ENCODE assay signal across 2 cellular contexts in the genomic region with DNA sequence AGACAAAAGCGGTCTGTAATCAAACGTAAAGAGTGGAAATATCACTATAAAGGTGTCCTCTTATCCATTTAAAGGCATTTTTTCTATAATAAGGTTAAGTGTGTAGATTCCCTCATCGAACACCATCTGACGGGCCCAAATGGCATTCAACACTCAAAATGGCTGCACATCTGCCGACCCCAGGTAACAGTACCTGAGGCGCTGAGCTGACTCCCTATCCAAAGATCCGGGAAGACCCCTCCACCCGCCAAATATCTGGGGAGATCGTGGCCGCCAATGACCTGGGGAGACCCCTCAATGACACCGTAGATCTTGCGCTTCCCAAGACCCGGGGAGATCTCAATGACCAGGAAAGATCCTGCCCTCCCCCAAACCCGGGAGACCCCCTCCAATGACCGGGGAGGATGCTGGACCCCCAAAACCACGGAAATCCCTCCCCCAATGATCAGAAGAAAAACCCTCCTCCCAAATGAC.
TF ChIP-seq lines count a peak whose summit lies in the region.

No MANE protein-coding gene starts in this region.

TF ChIP-seq in K562, 482 proteins besides CTCF, POLR2A, EP300 and RAD21:
- no peak for TF ChIP-seq ZNF57 (CRISPR knock-in tag; IDR thresholded peaks at IDR 0.05)
- no peak for TF ChIP-seq NR4A1 (CRISPR knock-in tag; IDR thresholded peaks at IDR 0.05)
- TF ChIP-seq NR4A1 (tag; IDR thresholded peaks at IDR 0.05) = no peak
- no peak for TF ChIP-seq ZNF280A (IDR thresholded peaks at IDR 0.05; ENCODE audit: low read depth, partially characterized antibody)
- TF ChIP-seq SIN3A (IDR thresholded peaks at IDR 0.05; ENCODE audit: borderline replicate concordance in 2 of 2, control insufficient read depth in 1 of 2, low read depth in 2 of 2, low read length in 2 of 2) = peak in 1 of 2 experiments; percentile 44; a peak in 1 of 4 replicates
- TF ChIP-seq KAT8 (IDR thresholded peaks at IDR 0.05; ENCODE audit: low read depth) = peak; percentile 51; the same call in 1 of the 2 replicates
- TF ChIP-seq YY1 (IDR thresholded peaks at IDR 0.05; ENCODE audit: borderline replicate concordance in 1 of 3, control insufficient read depth in 1 of 3, extremely low read depth in 1 of 3, insufficient read depth in 3 of 3, insufficient read length in 1 of 3, insufficient replicate concordance in 2 of 3, low read depth in 1 of 3, low read length in 2 of 3) = peak; percentile 62 to 94 (median 87)
- TF ChIP-seq PTRF (tag; IDR thresholded peaks at IDR 0.05) = no peak
- TF ChIP-seq, protein P1, sequence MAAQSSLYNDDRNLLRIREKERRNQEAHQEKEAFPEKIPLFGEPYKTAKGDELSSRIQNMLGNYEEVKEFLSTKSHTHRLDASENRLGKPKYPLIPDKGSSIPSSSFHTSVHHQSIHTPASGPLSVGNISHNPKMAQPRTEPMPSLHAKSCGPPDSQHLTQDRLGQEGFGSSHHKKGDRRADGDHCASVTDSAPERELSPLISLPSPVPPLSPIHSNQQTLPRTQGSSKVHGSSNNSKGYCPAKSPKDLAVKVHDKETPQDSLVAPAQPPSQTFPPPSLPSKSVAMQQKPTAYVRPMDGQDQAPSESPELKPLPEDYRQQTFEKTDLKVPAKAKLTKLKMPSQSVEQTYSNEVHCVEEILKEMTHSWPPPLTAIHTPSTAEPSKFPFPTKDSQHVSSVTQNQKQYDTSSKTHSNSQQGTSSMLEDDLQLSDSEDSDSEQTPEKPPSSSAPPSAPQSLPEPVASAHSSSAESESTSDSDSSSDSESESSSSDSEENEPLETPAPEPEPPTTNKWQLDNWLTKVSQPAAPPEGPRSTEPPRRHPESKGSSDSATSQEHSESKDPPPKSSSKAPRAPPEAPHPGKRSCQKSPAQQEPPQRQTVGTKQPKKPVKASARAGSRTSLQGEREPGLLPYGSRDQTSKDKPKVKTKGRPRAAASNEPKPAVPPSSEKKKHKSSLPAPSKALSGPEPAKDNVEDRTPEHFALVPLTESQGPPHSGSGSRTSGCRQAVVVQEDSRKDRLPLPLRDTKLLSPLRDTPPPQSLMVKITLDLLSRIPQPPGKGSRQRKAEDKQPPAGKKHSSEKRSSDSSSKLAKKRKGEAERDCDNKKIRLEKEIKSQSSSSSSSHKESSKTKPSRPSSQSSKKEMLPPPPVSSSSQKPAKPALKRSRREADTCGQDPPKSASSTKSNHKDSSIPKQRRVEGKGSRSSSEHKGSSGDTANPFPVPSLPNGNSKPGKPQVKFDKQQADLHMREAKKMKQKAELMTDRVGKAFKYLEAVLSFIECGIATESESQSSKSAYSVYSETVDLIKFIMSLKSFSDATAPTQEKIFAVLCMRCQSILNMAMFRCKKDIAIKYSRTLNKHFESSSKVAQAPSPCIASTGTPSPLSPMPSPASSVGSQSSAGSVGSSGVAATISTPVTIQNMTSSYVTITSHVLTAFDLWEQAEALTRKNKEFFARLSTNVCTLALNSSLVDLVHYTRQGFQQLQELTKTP (IDR thresholded peaks at IDR 0.05; ENCODE audit: low read depth in 1 of 2, partially characterized antibody in 2 of 2) = no peak
- TF ChIP-seq, protein P2, sequence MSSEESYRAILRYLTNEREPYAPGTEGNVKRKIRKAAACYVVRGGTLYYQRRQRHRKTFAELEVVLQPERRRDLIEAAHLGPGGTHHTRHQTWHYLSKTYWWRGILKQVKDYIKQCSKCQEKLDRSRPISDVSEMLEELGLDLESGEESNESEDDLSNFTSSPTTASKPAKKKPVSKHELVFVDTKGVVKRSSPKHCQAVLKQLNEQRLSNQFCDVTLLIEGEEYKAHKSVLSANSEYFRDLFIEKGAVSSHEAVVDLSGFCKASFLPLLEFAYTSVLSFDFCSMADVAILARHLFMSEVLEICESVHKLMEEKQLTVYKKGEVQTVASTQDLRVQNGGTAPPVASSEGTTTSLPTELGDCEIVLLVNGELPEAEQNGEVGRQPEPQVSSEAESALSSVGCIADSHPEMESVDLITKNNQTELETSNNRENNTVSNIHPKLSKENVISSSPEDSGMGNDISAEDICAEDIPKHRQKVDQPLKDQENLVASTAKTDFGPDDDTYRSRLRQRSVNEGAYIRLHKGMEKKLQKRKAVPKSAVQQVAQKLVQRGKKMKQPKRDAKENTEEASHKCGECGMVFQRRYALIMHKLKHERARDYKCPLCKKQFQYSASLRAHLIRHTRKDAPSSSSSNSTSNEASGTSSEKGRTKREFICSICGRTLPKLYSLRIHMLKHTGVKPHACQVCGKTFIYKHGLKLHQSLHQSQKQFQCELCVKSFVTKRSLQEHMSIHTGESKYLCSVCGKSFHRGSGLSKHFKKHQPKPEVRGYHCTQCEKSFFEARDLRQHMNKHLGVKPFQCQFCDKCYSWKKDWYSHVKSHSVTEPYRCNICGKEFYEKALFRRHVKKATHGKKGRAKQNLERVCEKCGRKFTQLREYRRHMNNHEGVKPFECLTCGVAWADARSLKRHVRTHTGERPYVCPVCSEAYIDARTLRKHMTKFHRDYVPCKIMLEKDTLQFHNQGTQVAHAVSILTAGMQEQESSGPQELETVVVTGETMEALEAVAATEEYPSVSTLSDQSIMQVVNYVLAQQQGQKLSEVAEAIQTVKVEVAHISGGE (CRISPR knock-in tag; IDR thresholded peaks at IDR 0.05) = peak in 1 of 3 experiments; percentile 19; a peak in 1 of 6 replicates
- peak; percentile 23; the same call in 1 of the 2 replicates for TF ChIP-seq TEAD4 (IDR thresholded peaks at IDR 0.05; ENCODE audit: low read length)
- TF ChIP-seq TEAD4 (CRISPR knock-in tag; IDR thresholded peaks at IDR 0.05; ENCODE audit: borderline replicate concordance) = no peak

TF ChIP-seq in liver, 16 proteins besides CTCF, POLR2A, EP300 and RAD21:
- TF ChIP-seq HNF4G (IDR thresholded peaks at IDR 0.05) (no peak), SP1 (IDR thresholded peaks at IDR 0.05) (no peak), MAX (IDR thresholded peaks at IDR 0.05) (no peak), EGR1 (IDR thresholded peaks at IDR 0.05; ENCODE audit: low read depth in 2 of 2) (no peak), GABPA (IDR thresholded peaks at IDR 0.05 in 1 of 2, conservative IDR thresholded peaks at IDR 0.05 in 1 of 2) (no peak)
TF ChIP-seq in liver: peak in this region for 0.
